9 cellular contexts compared by ENCODE assay signal in genomic region chrX:151973851-151974335, GRCh38. TPM values are rescaled to one million over a fixed set of nuclear protein-coding genes. Genes with fewer than 3 reads are reported as not detected.
DNase-seq lines count a peak whose midpoint lies in the region; ATAC-seq and TF ChIP-seq lines count a peak whose summit lies in the region.
"Had no signal": no experiment of that assay in that cellular context is flagged by ENCODE, and none has a peak within 500 bp of the region (broad histone marks: within the 10 kb centered on the region; RNA-seq: fewer than 3 reads in every experiment).

No MANE protein-coding gene starts in this region.

- POLR2A ChIA-PET in SK-N-SH (lab: Yijun Ruan, JAX): no interaction called here
- POLR2A ChIA-PET in naive thymus-derived CD4-positive, alpha-beta T cell (lab: Charles Lee): no interaction called here

- peak overlapping the region; percentile 71 for H3K9ac ChIP-seq in SK-N-SH

- H3K27me3 ChIP-seq in SK-N-SH (ENCODE audit: insufficient read depth) (peaks cover 9% of the 10 kb centered on the region; the same call in 1 of the 2 replicates), heart left ventricle (peaks cover 0 to 15% (median 0%) of the 10 kb centered on the region in 9 donors)
- no peaks in the 10 kb centered on the region for H3K27me3 ChIP-seq in naive thymus-derived CD4-positive, alpha-beta T cell (ENCODE audit: control insufficient read depth in 2 of 2, insufficient read depth in 2 of 2, low read length in 2 of 2)

- H3K9me3 ChIP-seq in SK-N-SH: no peaks in the 10 kb centered on the region
- H3K9me3 ChIP-seq in heart left ventricle: no peaks in the 10 kb centered on the region
- no peaks in the 10 kb centered on the region for H3K9me3 ChIP-seq in naive thymus-derived CD4-positive, alpha-beta T cell (ENCODE audit: control insufficient read depth in 2 of 3, low read length in 3 of 3)

- H3K4me2 ChIP-seq in SK-N-SH: peak overlapping the region; percentile 77

- H3K79me2 ChIP-seq in SK-N-SH (ENCODE audit: insufficient read depth): peaks cover 30% of the 10 kb centered on the region

- intact Hi-C loops in heart left ventricle (cut with DNase I) (loop anchor here in 1 of 10 donors (10.0 kb wide), 1 partner anchor 219 kb away; no protein-coding TSS in a partner anchor), natural killer cell (cut with micrococcal nuclease) (no loop called here)
- intact Hi-C loops in naive thymus-derived CD4-positive, alpha-beta T cell (cut with micrococcal nuclease): no loop called here

- TF ChIP-seq EP300 in SK-N-SH (IDR thresholded peaks at IDR 0.05; ENCODE audit: borderline replicate concordance in 1 of 2, low read depth in 1 of 2, low read length in 1 of 2): no peak

- no peaks in the 10 kb centered on the region for H3K9me2 ChIP-seq in SK-N-SH

- peaks cover 0 to 6% of the 10 kb centered on the region in 2 experiments; a peak in 2 of 4 replicates for H3K4me1 ChIP-seq in SK-N-SH (ENCODE audit: control insufficient read depth in 1 of 2, insufficient read depth in 2 of 2, low read depth in 1 of 2, low read length in 1 of 2)
- H3K4me1 ChIP-seq in heart left ventricle: peaks cover 0 to 12% (median 0%) of the 10 kb centered on the region in 12 donors
- no peaks in the 10 kb centered on the region for H3K4me1 ChIP-seq in naive thymus-derived CD4-positive, alpha-beta T cell (ENCODE audit: control insufficient read depth in 2 of 2, insufficient read depth in 2 of 2, low read length in 2 of 2)

- ATAC-seq in heart left ventricle: peak; percentile 22 to 53 (median 43)
- ATAC-seq in naive thymus-derived CD4-positive, alpha-beta T cell: no peak
- ATAC-seq in natural killer cell: no peak

- peaks cover 0 to 2% (median 0%) of the 10 kb centered on the region in 11 donors for H3K9me3 Mint-ChIP-seq in naive thymus-derived CD4-positive, alpha-beta T cell
- H3K9me3 Mint-ChIP-seq in natural killer cell: no peaks in the 10 kb centered on the region

- H3K27ac ChIP-seq in SK-N-SH (ENCODE audit: low read depth in 2 of 2, low read length in 1 of 2) (peak overlapping the region in 1 of 2 experiments; percentile 46; a peak in 1 of 4 replicates), heart left ventricle (peak overlapping the region in 11 of 12 donors; percentile 46 to 86 (median 82))
- H3K27ac ChIP-seq in naive thymus-derived CD4-positive, alpha-beta T cell (ENCODE audit: low read depth, low read length): no peak overlapping the region
- H3K27ac ChIP-seq: HL-60 had no signal

- TF ChIP-seq POLR2A in heart left ventricle (IDR thresholded peaks at IDR 0.05): no peak

- DNase-seq in ELF-1 (ENCODE audit: low read depth, low spot score) (peak; percentile 15), SK-N-SH (peak; percentile 19), heart left ventricle (peak in 4 of 5 donors; percentile 44 to 77 (median 56)), retina (peak; percentile 45), DMS114 treated with DMSO at 0.1 percent for 48 hours (lab: John Stamatoyannopoulos, UW; ENCODE audit: unreplicated experiment) (no peak), natural killer cell (no peak)
- DNase-seq in naive thymus-derived CD4-positive, alpha-beta T cell: no peak
- DNase-seq in activated naive CD4-positive, alpha-beta T cell treated with Interleukin-2 at 50 U/mL for 16 hours: no peak

- H3K36me3 ChIP-seq in SK-N-SH (replicated peaks in 1 of 2; ENCODE audit: control insufficient read depth in 1 of 2, insufficient read depth in 2 of 2, low read length in 1 of 2): peaks cover 0 to under 1% of the 10 kb centered on the region in 2 experiments
- H3K36me3 ChIP-seq in heart left ventricle: peaks cover 0 to 11% (median 5%) of the 10 kb centered on the region in 9 donors
- no peaks in the 10 kb centered on the region for H3K36me3 ChIP-seq in naive thymus-derived CD4-positive, alpha-beta T cell (ENCODE audit: control insufficient read depth in 2 of 3, insufficient read depth in 3 of 3, low read length in 3 of 3)

- no peak overlapping the region for H2AFZ ChIP-seq in SK-N-SH (ENCODE audit: low read depth)

- CTCF ChIA-PET in SK-N-SH (lab: Yijun Ruan, JAX): no interaction called here
- CTCF ChIA-PET in naive thymus-derived CD4-positive, alpha-beta T cell (lab: Charles Lee): no interaction called here

- H3K36me3 Mint-ChIP-seq in naive thymus-derived CD4-positive, alpha-beta T cell: no peaks in the 10 kb centered on the region
- no peaks in the 10 kb centered on the region for H3K36me3 Mint-ChIP-seq in natural killer cell

- H3K4me3 ChIP-seq in SK-N-SH (ENCODE audit: low read depth in 2 of 2, low read length in 1 of 2): peak overlapping the region; percentile 48 to 68; a peak in 3 of 4 replicates
- H3K4me3 ChIP-seq in heart left ventricle: peak overlapping the region; percentile 39 to 78 (median 66)
- no peak overlapping the region for H3K4me3 ChIP-seq in naive thymus-derived CD4-positive, alpha-beta T cell (ENCODE audit: low read length)

- peaks cover 16 to 29% (median 20%) of the 10 kb centered on the region in 5 donors for H3K27me3 Mint-ChIP-seq in naive thymus-derived CD4-positive, alpha-beta T cell
- peaks cover 9 to 14% of the 10 kb centered on the region in 2 donors for H3K27me3 Mint-ChIP-seq in natural killer cell (ENCODE audit: low read depth in 2 of 2)

- peaks cover 0 to 4% (median 0%) of the 10 kb centered on the region in 7 donors for H3K4me1 Mint-ChIP-seq in naive thymus-derived CD4-positive, alpha-beta T cell
- no peaks in the 10 kb centered on the region for H3K4me1 Mint-ChIP-seq in natural killer cell

- peaks cover 8% of the 10 kb centered on the region for H3F3A ChIP-seq in SK-N-SH (replicated peaks; ENCODE audit: insufficient read depth)

- no peak for TF ChIP-seq RAD21 in SK-N-SH (IDR thresholded peaks at IDR 0.05; ENCODE audit: low read length)

- peak overlapping the region in 4 of 10 donors; percentile 8 to 51 (median 19) for H3K4me3 Mint-ChIP-seq in naive thymus-derived CD4-positive, alpha-beta T cell
- H3K4me3 Mint-ChIP-seq in natural killer cell: no peak overlapping the region

- 5% methylated on average over 11 of the region's 21 CpGs for WGBS in SK-N-SH (ENCODE audit: low lambda C conversion rate)
- 5 to 32% (median 18%) methylated on average over 19 to 21 of the region's 21 CpGs for WGBS in heart left ventricle, 4 donors

- no peak overlapping the region for H3K27ac Mint-ChIP-seq in naive thymus-derived CD4-positive, alpha-beta T cell
- no peak overlapping the region for H3K27ac Mint-ChIP-seq in natural killer cell

- H4K20me1 ChIP-seq in SK-N-SH (ENCODE audit: insufficient read depth): no peaks in the 10 kb centered on the region

- TF ChIP-seq CTCF in SK-N-SH (IDR thresholded peaks at IDR 0.05): no peak
- TF ChIP-seq CTCF in heart left ventricle (IDR thresholded peaks at IDR 0.05): no peak
- TF ChIP-seq CTCF in natural killer cell (IDR thresholded peaks at IDR 0.05): no peak

TF ChIP-seq in SK-N-SH, 30 proteins besides CTCF, POLR2A, EP300 and RAD21:
- TF ChIP-seq NFIC (IDR thresholded peaks at IDR 0.05; ENCODE audit: borderline replicate concordance) (peak; percentile 16; the same call in 1 of the 2 replicates), CHD2 (IDR thresholded peaks at IDR 0.05; ENCODE audit: low read length, partially characterized antibody) (no peak)
- TF ChIP-seq, protein P1, sequence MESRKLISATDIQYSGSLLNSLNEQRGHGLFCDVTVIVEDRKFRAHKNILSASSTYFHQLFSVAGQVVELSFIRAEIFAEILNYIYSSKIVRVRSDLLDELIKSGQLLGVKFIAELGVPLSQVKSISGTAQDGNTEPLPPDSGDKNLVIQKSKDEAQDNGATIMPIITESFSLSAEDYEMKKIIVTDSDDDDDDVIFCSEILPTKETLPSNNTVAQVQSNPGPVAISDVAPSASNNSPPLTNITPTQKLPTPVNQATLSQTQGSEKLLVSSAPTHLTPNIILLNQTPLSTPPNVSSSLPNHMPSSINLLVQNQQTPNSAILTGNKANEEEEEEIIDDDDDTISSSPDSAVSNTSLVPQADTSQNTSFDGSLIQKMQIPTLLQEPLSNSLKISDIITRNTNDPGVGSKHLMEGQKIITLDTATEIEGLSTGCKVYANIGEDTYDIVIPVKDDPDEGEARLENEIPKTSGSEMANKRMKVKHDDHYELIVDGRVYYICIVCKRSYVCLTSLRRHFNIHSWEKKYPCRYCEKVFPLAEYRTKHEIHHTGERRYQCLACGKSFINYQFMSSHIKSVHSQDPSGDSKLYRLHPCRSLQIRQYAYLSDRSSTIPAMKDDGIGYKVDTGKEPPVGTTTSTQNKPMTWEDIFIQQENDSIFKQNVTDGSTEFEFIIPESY (IDR thresholded peaks at IDR 0.05; ENCODE audit: borderline replicate concordance, low read depth): no peak

RNA-seq across cellular contexts. Expression of gene GABRE, which starts 0.6 kb away (rescaled TPM):
- polyA plus RNA-seq in SK-N-SH (2012; rRNA removed) (8.1 and 12.2 TPM in 2 replicates), heart left ventricle (10 to 100 TPM in 1 of 2 donors, 1 to 10 TPM in 1; 3.5 to 32.4 TPM)
- polyA plus RNA-seq in SK-N-SH (2012; cell fraction: cytosol; rRNA removed): 0.89 and 1.4 TPM in 2 replicates
- 51.5 and 74.9 TPM in 2 replicates for polyA plus RNA-seq in SK-N-SH (2012; cell fraction: nucleus; rRNA removed)
- total RNA-seq in heart left ventricle (10 to 100 TPM; 18.2 to 52.9 (median 30.6) TPM), natural killer cell (not detected)
- total RNA-seq in naive thymus-derived CD4-positive, alpha-beta T cell: not detected
- not detected for polyA plus RNA-seq in naive thymus-derived CD4-positive, alpha-beta T cell

Comparison
In these comparisons a context has a peak if more than half of its experiments do, and no peak if none do; other contexts are left out.
1. DNase-seq: peak in ELF-1 (single experiment), SK-N-SH (single experiment), heart left ventricle (4 of 5) and retina (single experiment); none in naive thymus-derived CD4-positive, alpha-beta T cell (0 of 9), activated naive CD4-positive, alpha-beta T cell treated with Interleukin-2 at 50 U/mL for 16 hours (single experiment), DMS114 treated with DMSO at 0.1 percent for 48 hours (single experiment) and natural killer cell (single experiment).
2. ATAC-seq: peak in heart left ventricle (4 of 4); none in naive thymus-derived CD4-positive, alpha-beta T cell (single experiment) and natural killer cell (0 of 3).
3. RNA of gene GABRE, which starts 0.6 kb away (total RNA-seq): 18.2 to 52.9 TPM in heart left ventricle; not detected in naive thymus-derived CD4-positive, alpha-beta T cell and not detected in natural killer cell; every median in the first group is over 10 times any median in the second.